ENCODE assay signal across 1 cellular context in genomic region chrX:129359269-129359668, GRCh38.
TF ChIP-seq lines count a peak whose summit lies in the region.

No MANE protein-coding gene starts in this region.

TF ChIP-seq in IMR-90, 13 proteins besides CTCF, POLR2A, EP300 and RAD21:
- TF ChIP-seq MAFK (IDR thresholded peaks at IDR 0.05; ENCODE audit: low read depth, low read length) (no peak), SMC3 (IDR thresholded peaks at IDR 0.05; ENCODE audit: low read depth, low read length) (no peak), MXI1 (IDR thresholded peaks at IDR 0.05; ENCODE audit: borderline replicate concordance, low read depth, low read length) (no peak), CHD1 (IDR thresholded peaks at IDR 0.05; ENCODE audit: low read depth, low read length) (no peak), FOS (IDR thresholded peaks at IDR 0.05; ENCODE audit: low read depth, low read length) (no peak), CEBPB (IDR thresholded peaks at IDR 0.05; ENCODE audit: low read depth, low read length) (no peak), BHLHE40 (IDR thresholded peaks at IDR 0.05; ENCODE audit: low read depth, low read length) (no peak), RCOR1 (IDR thresholded peaks at IDR 0.05; ENCODE audit: insufficient replicate concordance, low read length) (no peak), NFE2L2 (IDR thresholded peaks at IDR 0.05; ENCODE audit: low read depth, low read length) (no peak), MAZ (IDR thresholded peaks at IDR 0.05; ENCODE audit: borderline replicate concordance, low read depth, low read length) (no peak), RFX5 (IDR thresholded peaks at IDR 0.05; ENCODE audit: low read depth, low read length) (no peak)
- TF ChIP-seq, protein P1, sequence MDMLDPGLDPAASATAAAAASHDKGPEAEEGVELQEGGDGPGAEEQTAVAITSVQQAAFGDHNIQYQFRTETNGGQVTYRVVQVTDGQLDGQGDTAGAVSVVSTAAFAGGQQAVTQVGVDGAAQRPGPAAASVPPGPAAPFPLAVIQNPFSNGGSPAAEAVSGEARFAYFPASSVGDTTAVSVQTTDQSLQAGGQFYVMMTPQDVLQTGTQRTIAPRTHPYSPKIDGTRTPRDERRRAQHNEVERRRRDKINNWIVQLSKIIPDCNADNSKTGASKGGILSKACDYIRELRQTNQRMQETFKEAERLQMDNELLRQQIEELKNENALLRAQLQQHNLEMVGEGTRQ (IDR thresholded peaks at IDR 0.05; ENCODE audit: low read depth, low read length): no peak
- TF ChIP-seq, protein P2, sequence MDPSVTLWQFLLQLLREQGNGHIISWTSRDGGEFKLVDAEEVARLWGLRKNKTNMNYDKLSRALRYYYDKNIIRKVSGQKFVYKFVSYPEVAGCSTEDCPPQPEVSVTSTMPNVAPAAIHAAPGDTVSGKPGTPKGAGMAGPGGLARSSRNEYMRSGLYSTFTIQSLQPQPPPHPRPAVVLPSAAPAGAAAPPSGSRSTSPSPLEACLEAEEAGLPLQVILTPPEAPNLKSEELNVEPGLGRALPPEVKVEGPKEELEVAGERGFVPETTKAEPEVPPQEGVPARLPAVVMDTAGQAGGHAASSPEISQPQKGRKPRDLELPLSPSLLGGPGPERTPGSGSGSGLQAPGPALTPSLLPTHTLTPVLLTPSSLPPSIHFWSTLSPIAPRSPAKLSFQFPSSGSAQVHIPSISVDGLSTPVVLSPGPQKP (IDR thresholded peaks at IDR 0.05; ENCODE audit: borderline replicate concordance, low read depth, low read length): no peak
